Comparison of ENCODE assay signal across 1 cellular context in genomic region chr6:11921017-11921438, GRCh38.
A peak's percentile ranks its signal among the peaks of the same experiment; 100 is the strongest.
TF ChIP-seq lines count a peak whose summit lies in the region.

No MANE protein-coding gene starts in this region.

TF ChIP-seq in K562, 482 proteins besides CTCF, POLR2A, EP300 and RAD21 (continued from another document and continues in another):
- TF ChIP-seq ZC3H11A (IDR thresholded peaks at IDR 0.05; ENCODE audit: low read depth, low read length): no peak
- no peak for TF ChIP-seq TBL1XR1 (IDR thresholded peaks at IDR 0.05; ENCODE audit: low read length in 2 of 2)
- peak; percentile 8 to 37; a peak in 2 of 4 replicates for TF ChIP-seq NRF1 (conservative IDR thresholded peaks at IDR 0.05 in 1 of 2, IDR thresholded peaks at IDR 0.05 in 1 of 2)
- TF ChIP-seq SIRT6 (IDR thresholded peaks at IDR 0.05; ENCODE audit: low read depth, low read length): no peak
- TF ChIP-seq RFX5 (IDR thresholded peaks at IDR 0.05; ENCODE audit: low read depth, low read length): no peak
- TF ChIP-seq, protein P1, sequence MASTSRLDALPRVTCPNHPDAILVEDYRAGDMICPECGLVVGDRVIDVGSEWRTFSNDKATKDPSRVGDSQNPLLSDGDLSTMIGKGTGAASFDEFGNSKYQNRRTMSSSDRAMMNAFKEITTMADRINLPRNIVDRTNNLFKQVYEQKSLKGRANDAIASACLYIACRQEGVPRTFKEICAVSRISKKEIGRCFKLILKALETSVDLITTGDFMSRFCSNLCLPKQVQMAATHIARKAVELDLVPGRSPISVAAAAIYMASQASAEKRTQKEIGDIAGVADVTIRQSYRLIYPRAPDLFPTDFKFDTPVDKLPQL (IDR thresholded peaks at IDR 0.05; ENCODE audit: extremely low read depth, insufficient read length): no peak
- no peak for TF ChIP-seq HCFC1 (IDR thresholded peaks at IDR 0.05; ENCODE audit: low read depth, low read length)
- TF ChIP-seq KDM2B (CRISPR knock-in tag; IDR thresholded peaks at IDR 0.05): no peak
- no peak for TF ChIP-seq ZNF609 (CRISPR knock-in tag; IDR thresholded peaks at IDR 0.05; ENCODE audit: borderline replicate concordance)
- no peak for TF ChIP-seq KHSRP (IDR thresholded peaks at IDR 0.05)
- no peak for TF ChIP-seq HIVEP1 (CRISPR knock-in tag; IDR thresholded peaks at IDR 0.05)
- no peak for TF ChIP-seq FOXP1 (CRISPR knock-in tag; IDR thresholded peaks at IDR 0.05)
- no peak for TF ChIP-seq NCOA6 (IDR thresholded peaks at IDR 0.05)
- no peak for TF ChIP-seq CEBPZ (IDR thresholded peaks at IDR 0.05; ENCODE audit: borderline replicate concordance, low read depth, low read length)
- no peak for TF ChIP-seq PHTF2 (CRISPR knock-in tag; IDR thresholded peaks at IDR 0.05)
- no peak for TF ChIP-seq SRSF7 (optimal IDR thresholded peaks at IDR 0.05; ENCODE audit: low read depth, low read length)
- TF ChIP-seq, protein P2, sequence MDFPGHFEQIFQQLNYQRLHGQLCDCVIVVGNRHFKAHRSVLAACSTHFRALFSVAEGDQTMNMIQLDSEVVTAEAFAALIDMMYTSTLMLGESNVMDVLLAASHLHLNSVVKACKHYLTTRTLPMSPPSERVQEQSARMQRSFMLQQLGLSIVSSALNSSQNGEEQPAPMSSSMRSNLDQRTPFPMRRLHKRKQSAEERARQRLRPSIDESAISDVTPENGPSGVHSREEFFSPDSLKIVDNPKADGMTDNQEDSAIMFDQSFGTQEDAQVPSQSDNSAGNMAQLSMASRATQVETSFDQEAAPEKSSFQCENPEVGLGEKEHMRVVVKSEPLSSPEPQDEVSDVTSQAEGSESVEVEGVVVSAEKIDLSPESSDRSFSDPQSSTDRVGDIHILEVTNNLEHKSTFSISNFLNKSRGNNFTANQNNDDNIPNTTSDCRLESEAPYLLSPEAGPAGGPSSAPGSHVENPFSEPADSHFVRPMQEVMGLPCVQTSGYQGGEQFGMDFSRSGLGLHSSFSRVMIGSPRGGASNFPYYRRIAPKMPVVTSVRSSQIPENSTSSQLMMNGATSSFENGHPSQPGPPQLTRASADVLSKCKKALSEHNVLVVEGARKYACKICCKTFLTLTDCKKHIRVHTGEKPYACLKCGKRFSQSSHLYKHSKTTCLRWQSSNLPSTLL (IDR thresholded peaks at IDR 0.05): no peak
- peak; percentile 75; the same call in 1 of the 2 replicates for TF ChIP-seq JUN (IDR thresholded peaks at IDR 0.05; ENCODE audit: borderline replicate concordance, low read depth, low read length)
- peak; percentile 29; the same call in 1 of the 2 replicates for TF ChIP-seq JUN (CRISPR knock-in tag; IDR thresholded peaks at IDR 0.05; ENCODE audit: borderline replicate concordance)
- TF ChIP-seq GABPB2 (CRISPR knock-in tag; conservative IDR thresholded peaks at IDR 0.05): no peak
- TF ChIP-seq FOXM1 (IDR thresholded peaks at IDR 0.05; ENCODE audit: low read depth): no peak
- no peak for TF ChIP-seq FOXM1 (CRISPR knock-in tag; IDR thresholded peaks at IDR 0.05; ENCODE audit: low read depth)
- TF ChIP-seq CREM (IDR thresholded peaks at IDR 0.05; ENCODE audit: low read depth): peak; percentile 71
- no peak; the same call in 1 of the 2 replicates for TF ChIP-seq LEF1 (IDR thresholded peaks at IDR 0.05)
- TF ChIP-seq, protein P3, sequence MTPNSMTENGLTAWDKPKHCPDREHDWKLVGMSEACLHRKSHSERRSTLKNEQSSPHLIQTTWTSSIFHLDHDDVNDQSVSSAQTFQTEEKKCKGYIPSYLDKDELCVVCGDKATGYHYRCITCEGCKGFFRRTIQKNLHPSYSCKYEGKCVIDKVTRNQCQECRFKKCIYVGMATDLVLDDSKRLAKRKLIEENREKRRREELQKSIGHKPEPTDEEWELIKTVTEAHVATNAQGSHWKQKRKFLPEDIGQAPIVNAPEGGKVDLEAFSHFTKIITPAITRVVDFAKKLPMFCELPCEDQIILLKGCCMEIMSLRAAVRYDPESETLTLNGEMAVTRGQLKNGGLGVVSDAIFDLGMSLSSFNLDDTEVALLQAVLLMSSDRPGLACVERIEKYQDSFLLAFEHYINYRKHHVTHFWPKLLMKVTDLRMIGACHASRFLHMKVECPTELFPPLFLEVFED (CRISPR knock-in tag; conservative IDR thresholded peaks at IDR 0.05): no peak
- TF ChIP-seq HDAC2 (IDR thresholded peaks at IDR 0.05): peak; percentile 82
- TF ChIP-seq MLX (CRISPR knock-in tag; conservative IDR thresholded peaks at IDR 0.05): no peak
- peak; percentile 75; the same call in 1 of the 2 replicates for TF ChIP-seq NR4A1 (CRISPR knock-in tag; IDR thresholded peaks at IDR 0.05)
- TF ChIP-seq NR4A1 (tag; IDR thresholded peaks at IDR 0.05): no peak
- no peak for TF ChIP-seq MXD1 (CRISPR knock-in tag; IDR thresholded peaks at IDR 0.05; ENCODE audit: borderline replicate concordance, poor library complexity, severe bottlenecking)
- TF ChIP-seq, protein P4, sequence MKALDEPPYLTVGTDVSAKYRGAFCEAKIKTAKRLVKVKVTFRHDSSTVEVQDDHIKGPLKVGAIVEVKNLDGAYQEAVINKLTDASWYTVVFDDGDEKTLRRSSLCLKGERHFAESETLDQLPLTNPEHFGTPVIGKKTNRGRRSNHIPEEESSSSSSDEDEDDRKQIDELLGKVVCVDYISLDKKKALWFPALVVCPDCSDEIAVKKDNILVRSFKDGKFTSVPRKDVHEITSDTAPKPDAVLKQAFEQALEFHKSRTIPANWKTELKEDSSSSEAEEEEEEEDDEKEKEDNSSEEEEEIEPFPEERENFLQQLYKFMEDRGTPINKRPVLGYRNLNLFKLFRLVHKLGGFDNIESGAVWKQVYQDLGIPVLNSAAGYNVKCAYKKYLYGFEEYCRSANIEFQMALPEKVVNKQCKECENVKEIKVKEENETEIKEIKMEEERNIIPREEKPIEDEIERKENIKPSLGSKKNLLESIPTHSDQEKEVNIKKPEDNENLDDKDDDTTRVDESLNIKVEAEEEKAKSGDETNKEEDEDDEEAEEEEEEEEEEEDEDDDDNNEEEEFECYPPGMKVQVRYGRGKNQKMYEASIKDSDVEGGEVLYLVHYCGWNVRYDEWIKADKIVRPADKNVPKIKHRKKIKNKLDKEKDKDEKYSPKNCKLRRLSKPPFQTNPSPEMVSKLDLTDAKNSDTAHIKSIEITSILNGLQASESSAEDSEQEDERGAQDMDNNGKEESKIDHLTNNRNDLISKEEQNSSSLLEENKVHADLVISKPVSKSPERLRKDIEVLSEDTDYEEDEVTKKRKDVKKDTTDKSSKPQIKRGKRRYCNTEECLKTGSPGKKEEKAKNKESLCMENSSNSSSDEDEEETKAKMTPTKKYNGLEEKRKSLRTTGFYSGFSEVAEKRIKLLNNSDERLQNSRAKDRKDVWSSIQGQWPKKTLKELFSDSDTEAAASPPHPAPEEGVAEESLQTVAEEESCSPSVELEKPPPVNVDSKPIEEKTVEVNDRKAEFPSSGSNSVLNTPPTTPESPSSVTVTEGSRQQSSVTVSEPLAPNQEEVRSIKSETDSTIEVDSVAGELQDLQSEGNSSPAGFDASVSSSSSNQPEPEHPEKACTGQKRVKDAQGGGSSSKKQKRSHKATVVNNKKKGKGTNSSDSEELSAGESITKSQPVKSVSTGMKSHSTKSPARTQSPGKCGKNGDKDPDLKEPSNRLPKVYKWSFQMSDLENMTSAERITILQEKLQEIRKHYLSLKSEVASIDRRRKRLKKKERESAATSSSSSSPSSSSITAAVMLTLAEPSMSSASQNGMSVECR (CRISPR knock-in tag; IDR thresholded peaks at IDR 0.05): no peak
- TF ChIP-seq SREBF2 (CRISPR knock-in tag; IDR thresholded peaks at IDR 0.05): no peak
- peak; percentile 70; the same call in 1 of the 2 replicates for TF ChIP-seq ZBTB17 (CRISPR knock-in tag; IDR thresholded peaks at IDR 0.05)
- no peak for TF ChIP-seq ZSCAN32 (CRISPR knock-in tag; IDR thresholded peaks at IDR 0.05)
- TF ChIP-seq CREB1 (IDR thresholded peaks at IDR 0.05): no peak
- TF ChIP-seq CREB1 (CRISPR knock-in tag; IDR thresholded peaks at IDR 0.05): no peak
- no peak for TF ChIP-seq ATF1 (CRISPR knock-in tag; IDR thresholded peaks at IDR 0.05)
- TF ChIP-seq ATF1 (tag; IDR thresholded peaks at IDR 0.05): peak; percentile 55
- no peak for TF ChIP-seq ZNF197 (CRISPR knock-in tag; IDR thresholded peaks at IDR 0.05; ENCODE audit: low read depth)
- no peak for TF ChIP-seq ZFP30 (CRISPR knock-in tag; IDR thresholded peaks at IDR 0.05; ENCODE audit: borderline replicate concordance)
- TF ChIP-seq CHD1 (IDR thresholded peaks at IDR 0.05; ENCODE audit: low read length): no peak
- TF ChIP-seq ZNF766 (CRISPR knock-in tag; conservative IDR thresholded peaks at IDR 0.05): 0 out of 2 replicates have a peak, but pooled peaks have one; percentile 65
- peak; percentile 49; the same call in 1 of the 2 replicates for TF ChIP-seq MTA1 (IDR thresholded peaks at IDR 0.05; ENCODE audit: borderline replicate concordance)
- TF ChIP-seq ZNF717 (CRISPR knock-in tag; IDR thresholded peaks at IDR 0.05): no peak
- TF ChIP-seq HLTF (IDR thresholded peaks at IDR 0.05): no peak
- 0 out of 2 replicates have a peak, but pooled peaks have one; percentile 39 for TF ChIP-seq STAT5A (IDR thresholded peaks at IDR 0.05; ENCODE audit: borderline replicate concordance, low read length)
- TF ChIP-seq NFIX (CRISPR knock-in tag; IDR thresholded peaks at IDR 0.05; ENCODE audit: low read depth): no peak
- TF ChIP-seq YBX1 (IDR thresholded peaks at IDR 0.05): no peak
- no peak for TF ChIP-seq ZNF512 (tag; IDR thresholded peaks at IDR 0.05)
- TF ChIP-seq DACH1 (IDR thresholded peaks at IDR 0.05; ENCODE audit: partially characterized antibody): no peak
